8 cellular contexts compared by ENCODE assay signal in the genomic region with DNA sequence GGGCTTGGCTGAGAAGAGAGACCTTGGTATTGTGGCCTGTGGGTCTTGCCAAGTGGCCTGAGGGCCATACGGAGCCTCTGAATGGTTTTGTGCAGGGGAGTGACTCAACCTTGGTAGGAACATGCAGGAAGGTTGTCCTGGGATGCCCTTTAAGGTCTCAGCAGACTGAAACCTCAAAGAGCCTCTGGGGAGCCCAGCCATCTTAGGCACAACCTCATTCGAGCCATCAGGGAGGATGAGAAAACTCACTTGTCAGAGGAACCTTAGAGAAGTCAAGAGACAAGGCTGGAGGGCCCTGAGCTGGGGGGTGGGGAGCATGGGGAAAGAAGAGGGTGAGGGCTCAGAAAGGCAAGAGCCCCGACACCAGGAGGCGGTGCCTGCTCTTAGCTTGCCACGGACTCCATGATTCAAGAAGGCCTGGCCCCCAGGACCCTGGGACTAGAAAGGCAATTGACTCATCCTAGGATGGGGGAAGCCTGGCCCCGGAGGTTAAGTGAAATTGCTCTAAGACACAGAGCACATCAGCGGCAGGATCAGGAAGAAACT. TPM values are rescaled to one million over a fixed set of nuclear protein-coding genes. Genes with fewer than 3 reads are reported as not detected.
DNase-seq lines count a peak whose midpoint lies in the region; ATAC-seq and TF ChIP-seq lines count a peak whose summit lies in the region.

No MANE protein-coding gene starts in this region.

- no peak overlapping the region for H2BK15ac ChIP-seq in mesendoderm (replicated peaks; ENCODE audit: low read depth)

- no peak overlapping the region for H3K4ac ChIP-seq in mesendoderm (ENCODE audit: low read depth, low read length)

- WGBS in mesendoderm (ENCODE audit: extremely low coverage, insufficient coverage, low lambda C conversion rate) = no CpG with 5 or more reads among the region's 7 CpGs

- no peaks in the 10 kb centered on the region for H3K79me2 ChIP-seq in mesendoderm (ENCODE audit: control insufficient read depth, insufficient read depth, low read length)

- intact Hi-C loops in Panc1 (cut with micrococcal nuclease; ENCODE audit: unreplicated experiment) (no loop called here), upper lobe of right lung (cut with DNase I) (no loop called here)

- H3K4me3 ChIP-seq in Panc1 (ENCODE audit: low read depth in 2 of 2, low read length in 2 of 2) = peak overlapping the region; percentile 46 to 58
- no peak overlapping the region for H3K4me3 ChIP-seq in mesendoderm (ENCODE audit: low read length)
- peak overlapping the region; percentile 65 for H3K4me3 ChIP-seq in upper lobe of right lung

- H3K36me3 Mint-ChIP-seq in central memory CD8-positive, alpha-beta T cell (ENCODE audit: insufficient read depth) = peaks cover 12% of the 10 kb centered on the region

- no peak overlapping the region for H4K5ac ChIP-seq in mesendoderm (ENCODE audit: low read length)

- peak; percentile 77 for DNase-seq in activated CD8-positive, alpha-beta memory T cell treated with anti-CD3 and anti-CD28 coated beads for 24 hours
- no peak for DNase-seq in activated CD8-positive, alpha-beta memory T cell treated with anti-CD3 and anti-CD28 coated beads, Interleukin-2, amount 50 U/mL, for 4 hours
- DNase-seq in Panc1 (ENCODE audit: low read depth, low spot score) (no peak), mesendoderm (peak; percentile 63), upper lobe of right lung (no peak), midbrain (lab: John Stamatoyannopoulos, UW) (no peak)
- no peak for DNase-seq in central memory CD8-positive, alpha-beta T cell (ENCODE audit: low spot score in 2 of 2)

- H4K8ac ChIP-seq in mesendoderm (ENCODE audit: low read depth, low read length) = no peak overlapping the region

- POLR2A ChIA-PET in Panc1 (lab: Charles Lee) = no interaction called here

- no peaks in the 10 kb centered on the region for H3K27me3 Mint-ChIP-seq in central memory CD8-positive, alpha-beta T cell

- peak overlapping the region; percentile 64 for H3K4me2 ChIP-seq in mesendoderm (ENCODE audit: low read length)

- H3K27ac Mint-ChIP-seq in central memory CD8-positive, alpha-beta T cell (ENCODE audit: low read depth) = peak overlapping the region; percentile 94

- H3K27ac ChIP-seq in Panc1 (ENCODE audit: low read length) (peak overlapping the region; percentile 54; the same call in 1 of the 2 replicates), mesendoderm (ENCODE audit: low read depth, low read length) (no peak overlapping the region), upper lobe of right lung (peak overlapping the region; percentile 89)

- peaks cover 18% of the 10 kb centered on the region for H3K4me1 ChIP-seq in Panc1 (ENCODE audit: control insufficient read depth, insufficient read depth, low read length)
- H3K4me1 ChIP-seq in mesendoderm (ENCODE audit: control insufficient read depth, low read depth, low read length) = peaks cover 13% of the 10 kb centered on the region
- peaks cover 36% of the 10 kb centered on the region for H3K4me1 ChIP-seq in upper lobe of right lung

- H3K36me3 ChIP-seq in Panc1 (ENCODE audit: control insufficient read depth, insufficient read depth, low read length) (no peaks in the 10 kb centered on the region), mesendoderm (ENCODE audit: control insufficient read depth, insufficient read depth, low read length) (no peaks in the 10 kb centered on the region), upper lobe of right lung (no peaks in the 10 kb centered on the region)

- ATAC-seq in HG02763 (IDR thresholded peaks at IDR 0.05; ENCODE audit: unreplicated experiment) (peak; percentile 6), Panc1 (peak; percentile 10; the same call in 1 of the 2 replicates), upper lobe of right lung (no peak)
- peak; percentile 0 for ATAC-seq in central memory CD8-positive, alpha-beta T cell (replicated peaks; ENCODE audit: extremely low read depth, poor library complexity, severe bottlenecking)

- CTCF ChIA-PET in Panc1 (lab: Charles Lee) = interaction anchor here (0.5 kb wide), 1 partner anchor 44 kb away, joined by 3 read pairs; no protein-coding TSS in a partner anchor

- no peak overlapping the region for H3K23ac ChIP-seq in mesendoderm (ENCODE audit: low read length)

- no peak for TF ChIP-seq CTCF in Panc1 (IDR thresholded peaks at IDR 0.05)
- TF ChIP-seq CTCF in upper lobe of right lung (IDR thresholded peaks at IDR 0.05) = no peak

- H3K4me1 Mint-ChIP-seq in central memory CD8-positive, alpha-beta T cell = peaks cover 55% of the 10 kb centered on the region

- no TSS peak for BruUV-seq in Panc1 (replicated peaks; lab: Mats Ljungman, UMichigan)

- H3K79me1 ChIP-seq in mesendoderm (ENCODE audit: low read length) = no peaks in the 10 kb centered on the region

- no peaks in the 10 kb centered on the region for H3K9me3 Mint-ChIP-seq in central memory CD8-positive, alpha-beta T cell

- H3K9ac ChIP-seq in mesendoderm (ENCODE audit: low read length) = no peak overlapping the region

- no peak overlapping the region for H2AK5ac ChIP-seq in mesendoderm (ENCODE audit: low read length)

- H3K56ac ChIP-seq in mesendoderm (ENCODE audit: low read length) = peak overlapping the region; percentile 79

- H3K27me3 ChIP-seq in Panc1 (ENCODE audit: control insufficient read depth, insufficient read depth, low read length) (no peaks in the 10 kb centered on the region), mesendoderm (ENCODE audit: insufficient read depth, low read length, poor library complexity) (no peaks in the 10 kb centered on the region), upper lobe of right lung (no peaks in the 10 kb centered on the region)

- in situ Hi-C loops in Panc1 (cut with HindIII; ENCODE audit: low pct_unique_long_range_greater_than_20kb, low sequenced_read_pairs) = no loop called here

- H3K18ac ChIP-seq in mesendoderm (ENCODE audit: low read length) = no peak overlapping the region

- H3K4me3 Mint-ChIP-seq in central memory CD8-positive, alpha-beta T cell = peak overlapping the region; percentile 80

- H2BK5ac ChIP-seq in mesendoderm (ENCODE audit: low read length) = no peak overlapping the region

- H3K9me3 ChIP-seq in Panc1 (ENCODE audit: control insufficient read depth, insufficient read depth, low read depth, low read length) (no peaks in the 10 kb centered on the region), upper lobe of right lung (no peaks in the 10 kb centered on the region)

- no peak overlapping the region for H2BK120ac ChIP-seq in mesendoderm (ENCODE audit: low read depth, low read length)

RNA-seq across cellular contexts. Expression of a gene that starts 13.0 kb away (rescaled TPM):
- total RNA-seq in Panc1 (2021; ENCODE audit: unreplicated experiment) (39.1 TPM), upper lobe of right lung (259 TPM)
- 42.2 TPM for polyA plus RNA-seq in Panc1 (2012; ENCODE audit: insufficient read length)
- polyA plus RNA-seq in mesendoderm (2013, experiment 1 of 2) = 1.1 TPM
- polyA plus RNA-seq in mesendoderm (2013, experiment 2 of 2) = 1.4 TPM

RNA-seq across cellular contexts. Expression of a gene that starts 24.0 kb away (rescaled TPM):
- 0.18 TPM for total RNA-seq in Panc1 (2021; ENCODE audit: unreplicated experiment)
- not detected for polyA plus RNA-seq in Panc1 (2012; ENCODE audit: insufficient read length)
- polyA plus RNA-seq in mesendoderm (2013, experiment 1 of 2) = 0.11 TPM
- polyA plus RNA-seq in mesendoderm (2013, experiment 2 of 2) = 0.08 TPM
- total RNA-seq in upper lobe of right lung = 149 TPM

RNA-seq across cellular contexts. Expression of a gene that starts 55.1 kb away (rescaled TPM):
- total RNA-seq in Panc1 (2021; ENCODE audit: unreplicated experiment) (47.1 TPM), upper lobe of right lung (34.2 TPM)
- 35.8 TPM for polyA plus RNA-seq in Panc1 (2012; ENCODE audit: insufficient read length)
- 8.1 TPM for polyA plus RNA-seq in mesendoderm (2013, experiment 1 of 2)
- 8.0 TPM for polyA plus RNA-seq in mesendoderm (2013, experiment 2 of 2)

Comparison
In these comparisons a context has a peak if more than half of its experiments do, and no peak if none do; other contexts are left out.
1. DNase-seq: peak in activated CD8-positive, alpha-beta memory T cell treated with anti-CD3 and anti-CD28 coated beads for 24 hours (single experiment) and mesendoderm (single experiment); none in activated CD8-positive, alpha-beta memory T cell treated with anti-CD3 and anti-CD28 coated beads, Interleukin-2, amount 50 U/mL, for 4 hours (single experiment), Panc1 (single experiment), central memory CD8-positive, alpha-beta T cell (0 of 2), upper lobe of right lung (single experiment) and midbrain (single experiment).
2. RNA of a gene that starts 24.0 kb away (total RNA-seq): 149 TPM in upper lobe of right lung (single experiment); 0.18 TPM in Panc1 (single experiment); every median in the first group is over 100 times any median in the second.